Comparison of ENCODE assay signal across 1 cellular context in the genomic region with DNA sequence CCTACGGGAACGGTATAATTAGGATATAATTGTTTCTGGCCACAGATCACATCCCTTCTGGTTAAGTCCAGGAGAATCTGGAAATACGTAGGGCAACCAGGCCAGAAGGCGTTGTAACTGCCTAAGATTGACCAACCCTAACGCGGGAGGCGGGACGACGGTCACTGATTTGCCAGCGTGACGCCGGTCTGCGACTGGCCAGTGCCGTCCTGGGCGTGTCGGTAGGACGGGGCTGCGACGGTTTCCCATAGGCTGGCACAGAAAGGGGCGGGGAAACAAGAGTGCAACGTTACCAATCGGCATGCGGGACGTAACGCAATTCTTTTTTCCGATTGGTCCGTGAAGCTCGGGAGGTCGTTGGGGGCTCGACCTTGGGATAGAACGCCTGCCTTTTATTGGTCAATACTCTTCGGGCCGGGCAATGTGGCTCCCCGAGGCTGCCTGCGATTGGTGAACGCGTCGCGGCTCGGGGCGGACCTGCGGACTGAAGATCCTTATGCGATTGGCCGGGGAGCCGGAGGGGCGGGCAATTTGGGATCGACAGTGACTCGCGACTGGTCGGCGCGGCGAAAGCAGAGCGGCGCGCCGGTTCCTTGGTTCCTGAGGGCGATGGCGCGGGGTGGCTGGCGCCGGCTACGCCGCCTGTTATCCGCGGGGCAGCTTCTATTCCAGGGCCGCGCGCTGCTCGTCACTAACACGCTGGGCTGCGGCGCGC.
A peak's percentile ranks its signal among the peaks of the same experiment; 100 is the strongest.
TF ChIP-seq lines count a peak whose summit lies in the region.

Gene MPV17L2, plus strand, starts transcription at position 546 of the 715 bp plus-strand sequence. Its CDS starts 64 bp downstream, at position 610.

TF ChIP-seq in HepG2, 621 proteins besides CTCF, POLR2A, EP300 and RAD21 (continued from another document and continues in another):
- TF ChIP-seq ZNF263 (CRISPR knock-in tag; IDR thresholded peaks at IDR 0.05) (no peak), THAP7 (CRISPR knock-in tag; IDR thresholded peaks at IDR 0.05) (no peak), MYC (CRISPR knock-in tag; IDR thresholded peaks at IDR 0.05; ENCODE audit: borderline replicate concordance) (peak; percentile 75), SSRP1 (CRISPR knock-in tag; IDR thresholded peaks at IDR 0.05) (no peak), PHF21A (CRISPR knock-in tag; IDR thresholded peaks at IDR 0.05) (peak; percentile 94), ZNF460 (CRISPR knock-in tag; IDR thresholded peaks at IDR 0.05; ENCODE audit: borderline replicate concordance) (no peak), ZNF136 (CRISPR knock-in tag; IDR thresholded peaks at IDR 0.05; ENCODE audit: low read depth) (0 out of 2 replicates have a peak, but pooled peaks have one; percentile 54), ZBTB43 (CRISPR knock-in tag; conservative IDR thresholded peaks at IDR 0.05) (0 out of 2 replicates have a peak, but pooled peaks have one; percentile 30), MTF2 (CRISPR knock-in tag; IDR thresholded peaks at IDR 0.05; ENCODE audit: borderline replicate concordance) (no peak), MXI1 (IDR thresholded peaks at IDR 0.05; ENCODE audit: borderline replicate concordance, low read depth, low read length) (peak; percentile 89; the same call in 2 of the 3 replicates), SAP130 (CRISPR knock-in tag; IDR thresholded peaks at IDR 0.05; ENCODE audit: low read depth) (peak; percentile 95), YY1 (IDR thresholded peaks at IDR 0.05; ENCODE audit: insufficient read depth, insufficient replicate concordance, low read depth, low read length) (peak; percentile 77), CEBPG (CRISPR knock-in tag; IDR thresholded peaks at IDR 0.05) (peak; percentile 74), TGIF2 (CRISPR knock-in tag; IDR thresholded peaks at IDR 0.05) (no peak), ZNF709 (CRISPR knock-in tag; IDR thresholded peaks at IDR 0.05) (no peak), ARID2 (CRISPR knock-in tag; IDR thresholded peaks at IDR 0.05; ENCODE audit: borderline replicate concordance) (no peak), KDM6A (CRISPR knock-in tag; IDR thresholded peaks at IDR 0.05; ENCODE audit: low read depth) (no peak), ETS1 (CRISPR knock-in tag; IDR thresholded peaks at IDR 0.05) (no peak), LRRFIP1 (CRISPR knock-in tag; conservative IDR thresholded peaks at IDR 0.05) (no peak), GABPB1 (CRISPR knock-in tag; IDR thresholded peaks at IDR 0.05) (peak; percentile 69), CREM (IDR thresholded peaks at IDR 0.05) (peak; percentile 93), CREM (CRISPR knock-in tag; IDR thresholded peaks at IDR 0.05) (no peak), ZNF230 (CRISPR knock-in tag; IDR thresholded peaks at IDR 0.05) (no peak), TFAP4 (IDR thresholded peaks at IDR 0.05; ENCODE audit: borderline replicate concordance, low read depth) (peak; percentile 18; the same call in 1 of the 2 replicates), ATF3 (CRISPR knock-in tag; IDR thresholded peaks at IDR 0.05) (no peak), JUND (CRISPR knock-in tag; IDR thresholded peaks at IDR 0.05) (no peak), ZNF343 (CRISPR knock-in tag; IDR thresholded peaks at IDR 0.05) (no peak), PRDM15 (CRISPR knock-in tag; IDR thresholded peaks at IDR 0.05) (0 out of 2 replicates have a peak, but pooled peaks have one; percentile 40), BRF2 (CRISPR knock-in tag; IDR thresholded peaks at IDR 0.05) (no peak)
- TF ChIP-seq, protein P1, sequence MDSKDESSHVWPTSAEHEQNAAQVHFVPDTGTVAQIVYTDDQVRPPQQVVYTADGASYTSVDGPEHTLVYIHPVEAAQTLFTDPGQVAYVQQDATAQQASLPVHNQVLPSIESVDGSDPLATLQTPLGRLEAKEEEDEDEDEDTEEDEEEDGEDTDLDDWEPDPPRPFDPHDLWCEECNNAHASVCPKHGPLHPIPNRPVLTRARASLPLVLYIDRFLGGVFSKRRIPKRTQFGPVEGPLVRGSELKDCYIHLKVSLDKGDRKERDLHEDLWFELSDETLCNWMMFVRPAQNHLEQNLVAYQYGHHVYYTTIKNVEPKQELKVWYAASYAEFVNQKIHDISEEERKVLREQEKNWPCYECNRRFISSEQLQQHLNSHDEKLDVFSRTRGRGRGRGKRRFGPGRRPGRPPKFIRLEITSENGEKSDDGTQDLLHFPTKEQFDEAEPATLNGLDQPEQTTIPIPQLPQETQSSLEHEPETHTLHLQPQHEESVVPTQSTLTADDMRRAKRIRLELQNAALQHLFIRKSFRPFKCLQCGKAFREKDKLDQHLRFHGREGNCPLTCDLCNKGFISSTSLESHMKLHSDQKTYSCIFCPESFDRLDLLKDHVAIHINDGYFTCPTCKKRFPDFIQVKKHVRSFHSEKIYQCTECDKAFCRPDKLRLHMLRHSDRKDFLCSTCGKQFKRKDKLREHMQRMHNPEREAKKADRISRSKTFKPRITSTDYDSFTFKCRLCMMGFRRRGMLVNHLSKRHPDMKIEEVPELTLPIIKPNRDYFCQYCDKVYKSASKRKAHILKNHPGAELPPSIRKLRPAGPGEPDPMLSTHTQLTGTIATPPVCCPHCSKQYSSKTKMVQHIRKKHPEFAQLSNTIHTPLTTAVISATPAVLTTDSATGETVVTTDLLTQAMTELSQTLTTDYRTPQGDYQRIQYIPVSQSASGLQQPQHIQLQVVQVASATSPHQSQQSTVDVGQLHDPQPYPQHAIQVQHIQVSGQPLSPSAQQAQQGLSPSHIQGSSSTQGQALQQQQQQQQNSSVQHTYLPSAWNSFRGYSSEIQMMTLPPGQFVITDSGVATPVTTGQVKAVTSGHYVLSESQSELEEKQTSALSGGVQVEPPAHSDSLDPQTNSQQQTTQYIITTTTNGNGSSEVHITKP (CRISPR knock-in tag; IDR thresholded peaks at IDR 0.05; ENCODE audit: low read depth), result no peak
- TF ChIP-seq, protein P2, sequence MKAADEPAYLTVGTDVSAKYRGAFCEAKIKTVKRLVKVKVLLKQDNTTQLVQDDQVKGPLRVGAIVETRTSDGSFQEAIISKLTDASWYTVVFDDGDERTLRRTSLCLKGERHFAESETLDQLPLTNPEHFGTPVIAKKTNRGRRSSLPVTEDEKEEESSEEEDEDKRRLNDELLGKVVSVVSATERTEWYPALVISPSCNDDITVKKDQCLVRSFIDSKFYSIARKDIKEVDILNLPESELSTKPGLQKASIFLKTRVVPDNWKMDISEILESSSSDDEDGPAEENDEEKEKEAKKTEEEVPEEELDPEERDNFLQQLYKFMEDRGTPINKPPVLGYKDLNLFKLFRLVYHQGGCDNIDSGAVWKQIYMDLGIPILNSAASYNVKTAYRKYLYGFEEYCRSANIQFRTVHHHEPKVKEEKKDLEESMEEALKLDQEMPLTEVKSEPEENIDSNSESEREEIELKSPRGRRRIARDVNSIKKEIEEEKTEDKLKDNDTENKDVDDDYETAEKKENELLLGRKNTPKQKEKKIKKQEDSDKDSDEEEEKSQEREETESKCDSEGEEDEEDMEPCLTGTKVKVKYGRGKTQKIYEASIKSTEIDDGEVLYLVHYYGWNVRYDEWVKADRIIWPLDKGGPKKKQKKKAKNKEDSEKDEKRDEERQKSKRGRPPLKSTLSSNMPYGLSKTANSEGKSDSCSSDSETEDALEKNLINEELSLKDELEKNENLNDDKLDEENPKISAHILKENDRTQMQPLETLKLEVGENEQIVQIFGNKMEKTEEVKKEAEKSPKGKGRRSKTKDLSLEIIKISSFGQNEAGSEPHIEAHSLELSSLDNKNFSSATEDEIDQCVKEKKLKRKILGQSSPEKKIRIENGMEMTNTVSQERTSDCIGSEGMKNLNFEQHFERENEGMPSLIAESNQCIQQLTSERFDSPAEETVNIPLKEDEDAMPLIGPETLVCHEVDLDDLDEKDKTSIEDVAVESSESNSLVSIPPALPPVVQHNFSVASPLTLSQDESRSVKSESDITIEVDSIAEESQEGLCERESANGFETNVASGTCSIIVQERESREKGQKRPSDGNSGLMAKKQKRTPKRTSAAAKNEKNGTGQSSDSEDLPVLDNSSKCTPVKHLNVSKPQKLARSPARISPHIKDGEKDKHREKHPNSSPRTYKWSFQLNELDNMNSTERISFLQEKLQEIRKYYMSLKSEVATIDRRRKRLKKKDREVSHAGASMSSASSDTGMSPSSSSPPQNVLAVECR (CRISPR knock-in tag; IDR thresholded peaks at IDR 0.05; ENCODE audit: borderline replicate concordance), result peak; percentile 94; the same call in 1 of the 2 replicates
